1 cellular context compared by ENCODE assay signal in the genomic region with DNA sequence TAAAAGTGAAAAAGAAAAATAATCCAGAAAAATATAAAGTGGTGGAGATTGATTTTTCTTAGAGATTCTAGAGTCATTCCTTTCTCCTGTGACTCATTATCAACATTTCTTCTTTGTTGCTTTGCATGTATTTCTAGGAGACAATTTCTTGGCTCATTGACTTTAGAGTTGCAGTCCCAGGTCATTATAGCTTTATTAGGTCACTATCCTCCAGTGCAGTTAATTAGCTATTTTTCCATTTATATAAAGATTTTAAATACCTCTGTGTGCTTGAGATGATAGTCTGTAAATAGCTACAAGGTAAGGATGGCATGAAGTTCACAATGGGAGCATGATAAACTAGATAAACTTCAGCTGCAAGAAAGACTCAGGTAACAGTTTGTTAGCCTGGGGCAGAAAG.
TF ChIP-seq lines count a peak whose summit lies in the region.

A gene with protein sequence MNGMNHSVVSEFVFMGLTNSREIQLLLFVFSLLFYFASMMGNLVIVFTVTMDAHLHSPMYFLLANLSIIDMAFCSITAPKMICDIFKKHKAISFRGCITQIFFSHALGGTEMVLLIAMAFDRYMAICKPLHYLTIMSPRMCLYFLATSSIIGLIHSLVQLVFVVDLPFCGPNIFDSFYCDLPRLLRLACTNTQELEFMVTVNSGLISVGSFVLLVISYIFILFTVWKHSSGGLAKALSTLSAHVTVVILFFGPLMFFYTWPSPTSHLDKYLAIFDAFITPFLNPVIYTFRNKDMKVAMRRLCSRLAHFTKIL (plus strand): TSS at position 301 of the 400 bp plus-strand sequence. CDS start 5,985 bp downstream, outside the sequence.

TF ChIP-seq in IMR-90, 13 proteins besides CTCF, POLR2A, EP300 and RAD21 (continued from another document):
- TF ChIP-seq, protein P1, sequence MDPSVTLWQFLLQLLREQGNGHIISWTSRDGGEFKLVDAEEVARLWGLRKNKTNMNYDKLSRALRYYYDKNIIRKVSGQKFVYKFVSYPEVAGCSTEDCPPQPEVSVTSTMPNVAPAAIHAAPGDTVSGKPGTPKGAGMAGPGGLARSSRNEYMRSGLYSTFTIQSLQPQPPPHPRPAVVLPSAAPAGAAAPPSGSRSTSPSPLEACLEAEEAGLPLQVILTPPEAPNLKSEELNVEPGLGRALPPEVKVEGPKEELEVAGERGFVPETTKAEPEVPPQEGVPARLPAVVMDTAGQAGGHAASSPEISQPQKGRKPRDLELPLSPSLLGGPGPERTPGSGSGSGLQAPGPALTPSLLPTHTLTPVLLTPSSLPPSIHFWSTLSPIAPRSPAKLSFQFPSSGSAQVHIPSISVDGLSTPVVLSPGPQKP (IDR thresholded peaks at IDR 0.05; ENCODE audit: borderline replicate concordance, low read depth, low read length) = no peak
- no peak for TF ChIP-seq CEBPB (IDR thresholded peaks at IDR 0.05; ENCODE audit: low read depth, low read length)
- no peak for TF ChIP-seq CHD1 (IDR thresholded peaks at IDR 0.05; ENCODE audit: low read depth, low read length)
- no peak for TF ChIP-seq FOS (IDR thresholded peaks at IDR 0.05; ENCODE audit: low read depth, low read length)
- TF ChIP-seq MXI1 (IDR thresholded peaks at IDR 0.05; ENCODE audit: borderline replicate concordance, low read depth, low read length) = no peak
- TF ChIP-seq RFX5 (IDR thresholded peaks at IDR 0.05; ENCODE audit: low read depth, low read length) = no peak
- no peak for TF ChIP-seq MAFK (IDR thresholded peaks at IDR 0.05; ENCODE audit: low read depth, low read length)
- no peak for TF ChIP-seq NFE2L2 (IDR thresholded peaks at IDR 0.05; ENCODE audit: low read depth, low read length)
- no peak for TF ChIP-seq SMC3 (IDR thresholded peaks at IDR 0.05; ENCODE audit: low read depth, low read length)
- TF ChIP-seq, protein P2, sequence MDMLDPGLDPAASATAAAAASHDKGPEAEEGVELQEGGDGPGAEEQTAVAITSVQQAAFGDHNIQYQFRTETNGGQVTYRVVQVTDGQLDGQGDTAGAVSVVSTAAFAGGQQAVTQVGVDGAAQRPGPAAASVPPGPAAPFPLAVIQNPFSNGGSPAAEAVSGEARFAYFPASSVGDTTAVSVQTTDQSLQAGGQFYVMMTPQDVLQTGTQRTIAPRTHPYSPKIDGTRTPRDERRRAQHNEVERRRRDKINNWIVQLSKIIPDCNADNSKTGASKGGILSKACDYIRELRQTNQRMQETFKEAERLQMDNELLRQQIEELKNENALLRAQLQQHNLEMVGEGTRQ (IDR thresholded peaks at IDR 0.05; ENCODE audit: low read depth, low read length) = no peak
TF ChIP-seq in IMR-90: peak in this region for 0.
